ENCODE assay signal across 11 cellular contexts in genomic region chr3:126746395-126747177, GRCh38. TPM values are rescaled to one million over a fixed set of nuclear protein-coding genes. Genes with fewer than 3 reads are reported as not detected.
DNase-seq lines count a peak whose midpoint lies in the region; ATAC-seq and TF ChIP-seq lines count a peak whose summit lies in the region.
"Had no signal": no experiment of that assay in that cellular context is flagged by ENCODE, and none has a peak within 500 bp of the region (broad histone marks: within the 10 kb centered on the region; RNA-seq: fewer than 3 reads in every experiment).

No MANE protein-coding gene starts in this region.

- peaks cover 10% of the 10 kb centered on the region for H3K27me3 Mint-ChIP-seq in GM23338 (ENCODE audit: insufficient read depth, low read depth, poor library complexity)

- H3F3A ChIP-seq in GM23338 (replicated peaks; ENCODE audit: low read depth): no peaks in the 10 kb centered on the region

- intact Hi-C loops in Right ventricle myocardium inferior (cut with DNase I): loop anchor here (2.0 to 5.0 kb wide), 3 partner anchors 64 to 430 kb away; no protein-coding TSS in a partner anchor

- H3K27me3 ChIP-seq in GM23338 (ENCODE audit: insufficient read depth): no peaks in the 10 kb centered on the region
- no peaks in the 10 kb centered on the region for H3K27me3 ChIP-seq in RWPE2 (ENCODE audit: insufficient read depth, poor library complexity, severe bottlenecking)

- no peak overlapping the region for H2AFZ ChIP-seq in GM23338

- peaks cover 27% of the 10 kb centered on the region for H3K4me1 Mint-ChIP-seq in GM23338

- H3K4me1 ChIP-seq in GM23338 (ENCODE audit: insufficient read depth): peaks cover 8% of the 10 kb centered on the region
- H3K4me1 ChIP-seq in RWPE2 (ENCODE audit: insufficient read depth, poor library complexity, severe bottlenecking): peaks cover 16% of the 10 kb centered on the region

- H3K9me2 ChIP-seq in GM23338 (ENCODE audit: insufficient read depth): 0 out of 2 replicates have a peak, but pooled peaks cover 2% of the 10 kb centered on the region

- H3K79me2 ChIP-seq in GM23338 (replicated peaks; ENCODE audit: insufficient read depth): peaks cover 11% of the 10 kb centered on the region

- no peaks in the 10 kb centered on the region; the same call in 1 of the 2 replicates for H4K20me1 ChIP-seq in GM23338 (replicated peaks; ENCODE audit: insufficient read depth)

- DNase-seq in GM23338 (ENCODE audit: low spot score): no peak
- no peak for DNase-seq in RWPE2 (ENCODE audit: low spot score)
- DNase-seq in Right ventricle myocardium inferior (ENCODE audit: missing footprints): peak; percentile 74
- DNase-seq in retinal pigment epithelial cell (ENCODE audit: low read depth): peak; percentile 64
- DNase-seq in ureter (ENCODE audit: low spot score): no peak
- no peak for DNase-seq in NCI-H774 (lab: John Stamatoyannopoulos, UW)
- DNase-seq in activated CD4-positive, alpha-beta T cell treated with anti-CD3 and anti-CD28 coated beads, Interleukin-2, amount 50 U/mL, for 1 hour: no peak
- DNase-seq: immature natural killer cell; stimulated activated CD4-positive, alpha-beta T cell treated with anti-CD3 and anti-CD28 coated beads, Interleukin-2, amount 100 ng/mL, for 24 hours; T1000 had no signal

- no peak for ATAC-seq in GM23338
- ATAC-seq in RWPE2 (ENCODE audit: low read depth): peak; percentile 76
- ATAC-seq in Right ventricle myocardium inferior: peak; percentile 85
- ATAC-seq in HG02610 (IDR thresholded peaks at IDR 0.05; ENCODE audit: unreplicated experiment): no peak

- H3K9me3 ChIP-seq in RWPE2 (ENCODE audit: severe bottlenecking): no peaks in the 10 kb centered on the region

- no peak overlapping the region for H3K4me3 ChIP-seq in GM23338
- H3K4me3 ChIP-seq in RWPE2 (ENCODE audit: severe bottlenecking): no peak overlapping the region
- no peak overlapping the region for H3K4me3 ChIP-seq in retinal pigment epithelial cell (ENCODE audit: low read length)

- no peaks in the 10 kb centered on the region for H3K36me3 ChIP-seq in GM23338 (ENCODE audit: insufficient read depth)
- no peaks in the 10 kb centered on the region for H3K36me3 ChIP-seq in RWPE2 (ENCODE audit: low read depth)

- H3K27ac Mint-ChIP-seq in GM23338: peak overlapping the region; percentile 68
- H3K27ac Mint-ChIP-seq: immature natural killer cell had no signal

- H3K36me3 Mint-ChIP-seq in GM23338 (ENCODE audit: low read depth): peaks cover 13% of the 10 kb centered on the region; the same call in 1 of the 3 replicates

- H3K4me3 Mint-ChIP-seq in GM23338: no peak overlapping the region
- H3K4me3 Mint-ChIP-seq: immature natural killer cell had no signal

- H3K4me2 ChIP-seq in GM23338: no peak overlapping the region

- no peak overlapping the region for H3K27ac ChIP-seq in GM23338 (ENCODE audit: low read depth)
- H3K27ac ChIP-seq in RWPE2 (ENCODE audit: poor library complexity, severe bottlenecking): no peak overlapping the region

- TF ChIP-seq CTCF in GM23338 (conservative IDR thresholded peaks at IDR 0.05; ENCODE audit: low read depth in 2 of 2) (no peak), RWPE2 (IDR thresholded peaks at IDR 0.05; ENCODE audit: poor library complexity, severe bottlenecking) (peak; percentile 34), retinal pigment epithelial cell (conservative IDR thresholded peaks at IDR 0.05; ENCODE audit: low read depth, low read length) (peak; percentile 33)

- H3K9me3 Mint-ChIP-seq in GM23338: no peaks in the 10 kb centered on the region
- H3K9me3 Mint-ChIP-seq: immature natural killer cell had no signal

TF ChIP-seq in GM23338, 12 proteins besides CTCF, POLR2A, EP300 and RAD21:
- TF ChIP-seq, protein P1, sequence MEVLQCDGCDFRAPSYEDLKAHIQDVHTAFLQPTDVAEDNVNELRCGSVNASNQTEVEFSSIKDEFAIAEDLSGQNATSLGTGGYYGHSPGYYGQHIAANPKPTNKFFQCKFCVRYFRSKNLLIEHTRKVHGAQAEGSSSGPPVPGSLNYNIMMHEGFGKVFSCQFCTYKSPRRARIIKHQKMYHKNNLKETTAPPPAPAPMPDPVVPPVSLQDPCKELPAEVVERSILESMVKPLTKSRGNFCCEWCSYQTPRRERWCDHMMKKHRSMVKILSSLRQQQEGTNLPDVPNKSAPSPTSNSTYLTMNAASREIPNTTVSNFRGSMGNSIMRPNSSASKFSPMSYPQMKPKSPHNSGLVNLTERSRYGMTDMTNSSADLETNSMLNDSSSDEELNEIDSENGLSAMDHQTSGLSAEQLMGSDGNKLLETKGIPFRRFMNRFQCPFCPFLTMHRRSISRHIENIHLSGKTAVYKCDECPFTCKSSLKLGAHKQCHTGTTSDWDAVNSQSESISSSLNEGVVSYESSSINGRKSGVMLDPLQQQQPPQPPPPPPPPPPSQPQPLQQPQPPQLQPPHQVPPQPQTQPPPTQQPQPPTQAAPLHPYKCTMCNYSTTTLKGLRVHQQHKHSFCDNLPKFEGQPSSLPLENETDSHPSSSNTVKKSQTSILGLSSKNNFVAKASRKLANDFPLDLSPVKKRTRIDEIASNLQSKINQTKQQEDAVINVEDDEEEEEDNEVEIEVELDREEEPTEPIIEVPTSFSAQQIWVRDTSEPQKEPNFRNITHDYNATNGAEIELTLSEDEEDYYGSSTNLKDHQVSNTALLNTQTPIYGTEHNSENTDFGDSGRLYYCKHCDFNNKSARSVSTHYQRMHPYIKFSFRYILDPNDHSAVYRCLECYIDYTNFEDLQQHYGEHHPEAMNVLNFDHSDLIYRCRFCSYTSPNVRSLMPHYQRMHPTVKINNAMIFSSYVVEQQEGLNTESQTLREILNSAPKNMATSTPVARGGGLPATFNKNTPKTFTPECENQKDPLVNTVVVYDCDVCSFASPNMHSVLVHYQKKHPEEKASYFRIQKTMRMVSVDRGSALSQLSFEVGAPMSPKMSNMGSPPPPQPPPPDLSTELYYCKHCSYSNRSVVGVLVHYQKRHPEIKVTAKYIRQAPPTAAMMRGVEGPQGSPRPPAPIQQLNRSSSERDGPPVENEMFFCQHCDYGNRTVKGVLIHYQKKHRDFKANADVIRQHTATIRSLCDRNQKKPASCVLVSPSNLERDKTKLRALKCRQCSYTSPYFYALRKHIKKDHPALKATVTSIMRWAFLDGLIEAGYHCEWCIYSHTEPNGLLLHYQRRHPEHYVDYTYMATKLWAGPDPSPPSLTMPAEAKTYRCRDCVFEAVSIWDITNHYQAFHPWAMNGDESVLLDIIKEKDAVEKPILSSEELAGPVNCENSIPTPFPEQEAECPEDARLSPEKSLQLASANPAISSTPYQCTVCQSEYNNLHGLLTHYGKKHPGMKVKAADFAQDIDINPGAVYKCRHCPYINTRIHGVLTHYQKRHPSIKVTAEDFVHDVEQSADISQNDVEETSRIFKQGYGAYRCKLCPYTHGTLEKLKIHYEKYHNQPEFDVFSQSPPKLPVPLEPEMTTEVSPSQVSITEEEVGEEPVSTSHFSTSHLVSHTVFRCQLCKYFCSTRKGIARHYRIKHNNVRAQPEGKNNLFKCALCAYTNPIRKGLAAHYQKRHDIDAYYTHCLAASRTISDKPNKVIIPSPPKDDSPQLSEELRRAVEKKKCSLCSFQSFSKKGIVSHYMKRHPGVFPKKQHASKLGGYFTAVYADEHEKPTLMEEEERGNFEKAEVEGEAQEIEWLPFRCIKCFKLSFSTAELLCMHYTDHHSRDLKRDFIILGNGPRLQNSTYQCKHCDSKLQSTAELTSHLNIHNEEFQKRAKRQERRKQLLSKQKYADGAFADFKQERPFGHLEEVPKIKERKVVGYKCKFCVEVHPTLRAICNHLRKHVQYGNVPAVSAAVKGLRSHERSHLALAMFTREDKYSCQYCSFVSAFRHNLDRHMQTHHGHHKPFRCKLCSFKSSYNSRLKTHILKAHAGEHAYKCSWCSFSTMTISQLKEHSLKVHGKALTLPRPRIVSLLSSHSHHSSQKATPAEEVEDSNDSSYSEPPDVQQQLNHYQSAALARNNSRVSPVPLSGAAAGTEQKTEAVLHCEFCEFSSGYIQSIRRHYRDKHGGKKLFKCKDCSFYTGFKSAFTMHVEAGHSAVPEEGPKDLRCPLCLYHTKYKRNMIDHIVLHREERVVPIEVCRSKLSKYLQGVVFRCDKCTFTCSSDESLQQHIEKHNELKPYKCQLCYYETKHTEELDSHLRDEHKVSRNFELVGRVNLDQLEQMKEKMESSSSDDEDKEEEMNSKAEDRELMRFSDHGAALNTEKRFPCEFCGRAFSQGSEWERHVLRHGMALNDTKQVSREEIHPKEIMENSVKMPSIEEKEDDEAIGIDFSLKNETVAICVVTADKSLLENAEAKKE (CRISPR knock-in tag; IDR thresholded peaks at IDR 0.05): no peak

RNA-seq across cellular contexts. Expression of gene CHCHD6, which starts 42.5 kb away (rescaled TPM):
- 27.1 and 28.8 TPM in 2 replicates for total RNA-seq in GM23338 (2014; rRNA removed; shearing (Covaris generic))
- polyA plus RNA-seq in GM23338 (2016; fragmentation: Nextera tagmentation; extraction: Ambion mirVana): 42.9 and 43.0 TPM in 2 replicates
- 11.7 TPM for total RNA-seq in Right ventricle myocardium inferior
- 15.9 TPM for total RNA-seq in ureter

Comparison
In these comparisons a context has a peak if more than half of its experiments do, and no peak if none do; other contexts are left out.
1. ATAC-seq: peak in RWPE2 (single experiment) and Right ventricle myocardium inferior (single experiment); none in GM23338 (single experiment) and HG02610 (single experiment).
2. DNase-seq: peak in Right ventricle myocardium inferior (single experiment) and retinal pigment epithelial cell (single experiment); none in GM23338 (single experiment), RWPE2 (single experiment), ureter (single experiment), NCI-H774 (single experiment) and activated CD4-positive, alpha-beta T cell treated with anti-CD3 and anti-CD28 coated beads, Interleukin-2, amount 50 U/mL, for 1 hour (single experiment).
3. CTCF ChIP-seq: peak in RWPE2 (single experiment) and retinal pigment epithelial cell (single experiment); none in GM23338 (0 of 2).